In the genomic region with DNA sequence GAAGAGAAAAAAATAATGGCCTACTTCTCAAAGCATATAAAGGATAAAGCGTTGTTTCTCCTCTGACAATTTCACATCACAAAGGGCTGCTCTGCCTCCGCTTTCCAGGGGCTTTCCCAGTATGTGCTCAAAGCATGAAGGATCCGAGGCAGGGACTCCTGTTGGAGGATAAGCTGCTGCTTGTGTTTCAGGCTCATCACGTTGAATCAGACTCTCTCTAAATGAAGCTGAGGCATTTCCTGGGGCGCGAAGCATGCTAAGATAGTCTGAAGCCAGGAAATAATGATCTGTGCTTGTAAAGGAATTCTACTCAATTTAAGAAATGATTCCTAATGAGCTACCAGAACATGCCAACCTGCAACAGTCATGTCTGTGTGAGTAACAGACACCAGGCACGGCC, we compare ENCODE assay signal across 16 cellular contexts.
A peak's percentile ranks its signal among the peaks of the same experiment; 100 is the strongest.
DNase-seq lines count a peak whose midpoint lies in the region; ATAC-seq and TF ChIP-seq lines count a peak whose summit lies in the region.
"Had no signal": no experiment of that assay in that cellular context is flagged by ENCODE, and none has a peak within 500 bp of the region (broad histone marks: within the 10 kb centered on the region; RNA-seq: fewer than 3 reads in every experiment).

No MANE protein-coding gene starts in this region.

- H3K4me3 Mint-ChIP-seq in neural progenitor cell = no peak overlapping the region

- no peak for TF ChIP-seq CTCF in neural progenitor cell (IDR thresholded peaks at IDR 0.05)

- no peak overlapping the region for H3K27ac Mint-ChIP-seq in neural progenitor cell
- H3K27ac Mint-ChIP-seq in activated naive CD4-positive, alpha-beta T cell treated with anti-CD3 and anti-CD28 coated beads, Interleukin-2, amount 50 U/mL, for 72 hours = no peak overlapping the region

- H3K27me3 ChIP-seq in H7 (ENCODE audit: control insufficient read depth, insufficient read depth, low read length) (no peaks in the 10 kb centered on the region), neural progenitor cell (no peaks in the 10 kb centered on the region)

- peak overlapping the region; percentile 73 for H2AFZ ChIP-seq in neural progenitor cell (replicated peaks)

- H3K4me1 Mint-ChIP-seq in neural progenitor cell = peaks cover 2% of the 10 kb centered on the region

- H3K4me3 ChIP-seq in H7 (ENCODE audit: insufficient read depth, low read depth, low read length) (no peak overlapping the region), neural progenitor cell (no peak overlapping the region)
- H3K4me3 ChIP-seq: GM12878 had no signal

- H3K4me2 ChIP-seq in neural progenitor cell = peak overlapping the region; percentile 9

- H3K36me3 ChIP-seq in H7 (replicated peaks; ENCODE audit: control insufficient read depth, insufficient read depth, low read length) (no peaks in the 10 kb centered on the region), neural progenitor cell (no peaks in the 10 kb centered on the region)

- no peaks in the 10 kb centered on the region for H3K79me2 ChIP-seq in neural progenitor cell (ENCODE audit: low read depth)

- no peaks in the 10 kb centered on the region for H3K9me3 ChIP-seq in neural progenitor cell (ENCODE audit: low read depth)

- no peaks in the 10 kb centered on the region for H3K9me3 Mint-ChIP-seq in neural progenitor cell
- H3K9me3 Mint-ChIP-seq in activated naive CD4-positive, alpha-beta T cell treated with anti-CD3 and anti-CD28 coated beads, Interleukin-2, amount 50 U/mL, for 72 hours = peaks cover 0 to 21% of the 10 kb centered on the region in 2 donors

- no peak overlapping the region for H3K27ac ChIP-seq in neural progenitor cell

- no peak overlapping the region for H3K9ac ChIP-seq in neural progenitor cell

- DNase-seq in EH (ENCODE audit: low read depth) (peak; percentile 27), H7 (peak; percentile 17), astrocyte of the hippocampus (ENCODE audit: low read depth, low spot score) (peak; percentile 6), neural progenitor cell (ENCODE audit: low spot score) (peak; percentile 49), left lobe of liver (ENCODE audit: low spot score) (no peak), NCI-H1436 treated with DMSO at 0.1 percent for 48 hours (lab: John Stamatoyannopoulos, UW) (no peak)
- no peak for DNase-seq in activated naive CD4-positive, alpha-beta T cell treated with anti-CD3 and anti-CD28 coated beads, Interleukin-2, amount 50 U/mL, for 72 hours (ENCODE audit: low spot score in 2 of 2)
- DNase-seq: COR-L47, DMS153, GOT3, Karpas-422, NCI-H1105 treated with DMSO at 0.1 percent for 48 hours, NCI-H187, NCI-H446, SHP77 treated with DMSO at 0.1 percent for 48 hours had no signal

- no peaks in the 10 kb centered on the region for H3K27me3 Mint-ChIP-seq in neural progenitor cell (ENCODE audit: insufficient read depth, low read depth)

- ATAC-seq in left lobe of liver = no peak
- ATAC-seq in activated naive CD4-positive, alpha-beta T cell treated with anti-CD3 and anti-CD28 coated beads, Interleukin-2, amount 50 U/mL, for 72 hours = no peak
- ATAC-seq: GM12878 had no signal

- H3K36me3 Mint-ChIP-seq in neural progenitor cell = no peaks in the 10 kb centered on the region
- no peaks in the 10 kb centered on the region for H3K36me3 Mint-ChIP-seq in activated naive CD4-positive, alpha-beta T cell treated with anti-CD3 and anti-CD28 coated beads, Interleukin-2, amount 50 U/mL, for 72 hours

- H4K20me1 ChIP-seq in neural progenitor cell (ENCODE audit: low read depth) = no peaks in the 10 kb centered on the region

- no peaks in the 10 kb centered on the region for H3F3A ChIP-seq in neural progenitor cell (ENCODE audit: low read depth)

- H3K4me1 ChIP-seq in neural progenitor cell = peaks cover 18% of the 10 kb centered on the region

Comparison
In these comparisons a context has a peak if more than half of its experiments do, and no peak if none do; other contexts are left out.
1. DNase-seq: peak in EH (single experiment), H7 (single experiment), astrocyte of the hippocampus (single experiment) and neural progenitor cell (single experiment); none in left lobe of liver (single experiment), NCI-H1436 treated with DMSO at 0.1 percent for 48 hours (single experiment) and activated naive CD4-positive, alpha-beta T cell treated with anti-CD3 and anti-CD28 coated beads, Interleukin-2, amount 50 U/mL, for 72 hours (0 of 2).